In genomic region chr1:1577367-1578011, GRCh38 we compare ENCODE assay signal across 20 cellular contexts. TPM values are rescaled to one million over a fixed set of nuclear protein-coding genes. Genes with fewer than 3 reads are reported as not detected.
DNase-seq lines count a peak whose midpoint lies in the region; ATAC-seq, FAIRE-seq and TF ChIP-seq lines count a peak whose summit lies in the region.
"Had no signal": no experiment of that assay in that cellular context is flagged by ENCODE, and none has a peak within 500 bp of the region (broad histone marks: within the 10 kb centered on the region; RNA-seq: fewer than 3 reads in every experiment).

No MANE protein-coding gene starts in this region.

- TF ChIP-seq EP300 in K562 (IDR thresholded peaks at IDR 0.05; ENCODE audit: low read length) = no peak

- no peaks in the 10 kb centered on the region for H3K9me3 ChIP-seq in K562 (replicated peaks; ENCODE audit: control insufficient read depth, insufficient read depth, low read depth, low read length)
- no peaks in the 10 kb centered on the region for H3K9me3 ChIP-seq in neuronal stem cell (replicated peaks in 1 of 2; ENCODE audit: control insufficient read depth in 2 of 2, insufficient read depth in 1 of 2, low read depth in 1 of 2, low read length in 2 of 2)

- POLR2A ChIA-PET in K562 (lab: Yijun Ruan, JAX) = interaction anchor here (0.8 to 3.4 kb wide), 9 partner anchors 9 to 327 kb away, joined by 3 to 21 read pairs (median 5); partner anchors contain the start of gene MIB2

- no peak overlapping the region for H3K4ac ChIP-seq in neuronal stem cell (ENCODE audit: low read length)

- H3K36me3 ChIP-seq in K562 (ENCODE audit: control insufficient read depth, insufficient read depth, low read length) = peaks cover 7% of the 10 kb centered on the region; the same call in 2 of the 3 replicates
- H3K36me3 ChIP-seq in neuronal stem cell (replicated peaks in 1 of 2; ENCODE audit: control insufficient read depth in 2 of 2, insufficient read depth in 2 of 2, low read length in 2 of 2) = peaks cover 0 to 7% of the 10 kb centered on the region in 2 donors

- peak overlapping the region; percentile 56 for H2AK5ac ChIP-seq in neuronal stem cell (ENCODE audit: low read depth, low read length)

- H2BK15ac ChIP-seq in neuronal stem cell (ENCODE audit: low read length) = no peak overlapping the region

- BruUV-seq in K562 (replicated peaks; lab: Mats Ljungman, UMichigan) = no TSS peak

- ATAC-seq in K562 = no peak
- no peak for ATAC-seq in GM19328 (IDR thresholded peaks at IDR 0.05; ENCODE audit: unreplicated experiment)
- ATAC-seq in GM19324 (IDR thresholded peaks at IDR 0.05; ENCODE audit: low FRiP score, unreplicated experiment) = no peak

- H3K79me1 ChIP-seq in neuronal stem cell (ENCODE audit: low read depth, low read length) = peaks cover 2% of the 10 kb centered on the region

- H3K14ac ChIP-seq in neuronal stem cell (ENCODE audit: low read length) = no peak overlapping the region

- intact Hi-C loops in K562 (cut with micrococcal nuclease) = no loop called here

- H3K23ac ChIP-seq in neuronal stem cell (ENCODE audit: low read depth, low read length, poor library complexity) = peak overlapping the region; percentile 44

- FAIRE-seq in K562 (lab: Jason Lieb, UNC) = no peak
- FAIRE-seq: G401.6 had no signal

- no peak overlapping the region for H4K91ac ChIP-seq in neuronal stem cell (ENCODE audit: low read depth, low read length, poor library complexity)

- TF ChIP-seq CTCF in K562 (IDR thresholded peaks at IDR 0.05 in 2 of 3, conservative IDR thresholded peaks at IDR 0.05 in 1 of 3; ENCODE audit: insufficient read depth in 2 of 3, low read depth in 1 of 3, low read length in 3 of 3) = no peak

- H3K4me1 ChIP-seq in K562 (replicated peaks in 1 of 2; ENCODE audit: control insufficient read depth in 2 of 2, insufficient read depth in 2 of 2, low read length in 2 of 2) (peaks cover 15 to 35% of the 10 kb centered on the region in 2 experiments; a peak in 4 of 5 replicates), neuronal stem cell (ENCODE audit: control insufficient read depth in 2 of 2, insufficient read depth in 1 of 2, low read depth in 1 of 2, low read length in 2 of 2) (peaks cover 3 to 5% of the 10 kb centered on the region in 2 donors)

- WGBS in K562 (ENCODE audit: insufficient coverage, low coverage, missing lambda C conversion rate) = 33% methylated on average over 10 of the region's 10 CpGs
- no CpG with 5 or more reads among the region's 10 CpGs for WGBS in neuronal stem cell (ENCODE audit: extremely low coverage in 2 of 2, insufficient read length in 2 of 2, insufficient replicate concordance in 1 of 2), 2 donors

- H3K18ac ChIP-seq in neuronal stem cell (ENCODE audit: low read length) = no peak overlapping the region

- no peak overlapping the region for H3K27ac ChIP-seq in K562 (ENCODE audit: extremely low read depth, low read depth, low read length)
- no peak overlapping the region for H3K27ac ChIP-seq in neuronal stem cell (replicated peaks; ENCODE audit: low read length)
- H3K27ac ChIP-seq: 22Rv1, KMS-11 had no signal

- no peak overlapping the region for H4K8ac ChIP-seq in neuronal stem cell (ENCODE audit: low read depth, low read length)

- no peak overlapping the region for H2BK120ac ChIP-seq in neuronal stem cell (ENCODE audit: low read depth, low read length)

- H3K9ac ChIP-seq in K562 (ENCODE audit: insufficient read depth in 1 of 2, low read depth in 2 of 2, low read length in 2 of 2) = peak overlapping the region in 1 of 2 experiments; percentile 59; a peak in 1 of 4 replicates
- peak overlapping the region; percentile 21 for H3K9ac ChIP-seq in neuronal stem cell (ENCODE audit: low read depth, low read length, poor library complexity)
- H3K9ac ChIP-seq: KMS-11 had no signal

- H3K4me2 ChIP-seq in K562 (ENCODE audit: insufficient read depth, low read length) = no peak overlapping the region; the same call in 1 of the 2 replicates
- no peak overlapping the region for H3K4me2 ChIP-seq in neuronal stem cell (ENCODE audit: insufficient read depth, low read length, poor library complexity, severe bottlenecking)
- H3K4me2 ChIP-seq: KMS-11 had no signal

- in situ Hi-C loops in K562 (cut with MboI) = no loop called here

- H4K20me1 ChIP-seq in K562 (replicated peaks; ENCODE audit: control insufficient read depth, insufficient read depth, low read length) = no peaks in the 10 kb centered on the region

- H3K9me1 ChIP-seq in K562 (ENCODE audit: control insufficient read depth, insufficient read depth, low read length) = no peaks in the 10 kb centered on the region

- peak; percentile 53 for DNase-seq in DMS 273 (lab: John Stamatoyannopoulos, UW; ENCODE audit: unreplicated experiment)
- no peak for DNase-seq in DMS 273 treated with DMSO at 0.1 percent for 48 hours (lab: John Stamatoyannopoulos, UW)
- DNase-seq in NCI-H2171 treated with DMSO at 0.1 percent for 48 hours (lab: John Stamatoyannopoulos, UW) = peak; percentile 23
- DNase-seq in K562 (ENCODE audit: extremely low read depth in 1 of 4, low spot score in 3 of 4) = no peak
- no peak for DNase-seq in neuronal stem cell (ENCODE audit: low spot score)
- no peak for DNase-seq in NCI-H226
- DNase-seq: Calu3; CD4-positive, CD25-positive, alpha-beta regulatory T cell; DND-41; GOT3; NCI-H1048; NCI-H1436 treated with DMSO at 0.1 percent for 48 hours; NCI-H2029 treated with DMSO at 0.1 percent for 48 hours; NCI-H774 had no signal

- H2AFZ ChIP-seq in K562 (ENCODE audit: low read depth, low read length) = peak overlapping the region; percentile 49
- peak overlapping the region; percentile 17 for H2AFZ ChIP-seq in neuronal stem cell (ENCODE audit: low read length)

- no peak for TF ChIP-seq POLR2A in K562 (conservative IDR thresholded peaks at IDR 0.05)

- H2BK5ac ChIP-seq in neuronal stem cell (ENCODE audit: low read length) = no peak overlapping the region

- CTCF ChIA-PET in K562 (lab: Yijun Ruan, JAX; ENCODE audit: low intra/inter-chr PET ratio) = no interaction called here

- no peak overlapping the region for H3K4me3 ChIP-seq in K562
- H3K4me3 ChIP-seq in neuronal stem cell (ENCODE audit: low read length in 2 of 2) = peak overlapping the region in 1 of 2 donors; percentile 1

- peaks cover 0 to 18% of the 10 kb centered on the region in 2 experiments; a peak in 3 of 5 replicates for H3K27me3 ChIP-seq in K562 (ENCODE audit: control insufficient read depth in 2 of 2, insufficient read depth in 2 of 2, low read length in 2 of 2)
- peaks cover 0 to 25% (median 6%) of the 10 kb centered on the region in 3 experiments for H3K27me3 ChIP-seq in neuronal stem cell (ENCODE audit: control insufficient read depth in 3 of 3, insufficient read depth in 3 of 3, low read depth in 1 of 3, low read length in 3 of 3)

- TF ChIP-seq RAD21 in K562 (CRISPR knock-in tag; conservative IDR thresholded peaks at IDR 0.05 in 1 of 2, IDR thresholded peaks at IDR 0.05 in 1 of 2) = no peak

- H3K79me2 ChIP-seq in K562 (ENCODE audit: control insufficient read depth, insufficient read depth, low read length) = peaks cover 29% of the 10 kb centered on the region

- H2BK12ac ChIP-seq in neuronal stem cell (ENCODE audit: low read length) = peak overlapping the region; percentile 10

RNA-seq across cellular contexts. Expression of gene SSU72, which starts 2.8 kb away (rescaled TPM):
- total RNA-seq in K562 (2011; cell fraction: chromatin; rRNA removed; ENCODE audit: low replicate concordance) = 158 and 318 TPM in 2 replicates
- total RNA-seq in K562 (2011; cell fraction: nucleolus; rRNA removed) = 177 TPM in 2 replicates
- total RNA-seq in K562 (2011; cell fraction: nucleoplasm; rRNA removed) = 165 and 176 TPM in 2 replicates
- 157 and 175 TPM in 2 replicates for total RNA-seq in K562 (2014; rRNA removed)
- 75.3 and 77.6 TPM in 2 replicates for total RNA-seq in K562 (2014; rRNA removed; fragmentation: Illumina TruSeq; extraction: Trizol)
- total RNA-seq in K562 (2015; rRNA removed; fragmentation: Illumina TruSeq; extraction: Trizol) = 79.3 and 80.4 TPM in 2 replicates
- 185 and 187 TPM in 2 replicates for total RNA-seq in K562 (2021)
- polyA plus RNA-seq in K562 (2011; rRNA removed) = 77.5 and 94.6 TPM in 2 replicates
- 108 and 136 TPM in 2 replicates for polyA plus RNA-seq in K562 (2011; cell fraction: cytosol; rRNA removed)
- polyA plus RNA-seq in K562 (2011; cell fraction: nucleus; rRNA removed) = 118 and 152 TPM in 2 replicates
- polyA plus RNA-seq in K562 (2012) = 185 and 187 TPM in 2 replicates
- polyA plus RNA-seq in K562 (2014; fragmentation: Illumina TruSeq; extraction: Trizol) = 184 and 187 TPM in 2 replicates
- polyA plus RNA-seq in K562 (2014; fragmentation: Nextera tagmentation; extraction: Ambion mirVana) = 10 to 100 TPM; 70.8 to 90.8 TPM
- polyA plus RNA-seq in K562 (2014; rRNA removed) = 201 and 217 TPM in 2 replicates
- 79.6 and 115 TPM in 2 replicates for polyA minus RNA-seq in K562 (2011; rRNA and poly(A)+ RNA removed)
- polyA minus RNA-seq in K562 (2011; cell fraction: cytosol; rRNA and poly(A)+ RNA removed) = 73.7 and 101 TPM in 2 replicates
- polyA minus RNA-seq in K562 (2011; cell fraction: nucleus; rRNA and poly(A)+ RNA removed) = 42.8 and 44.6 TPM in 2 replicates
- 147 TPM for polyA plus RNA-seq in neuronal stem cell (2013, experiment 1 of 2)
- 144 TPM for polyA plus RNA-seq in neuronal stem cell (2013, experiment 2 of 2)

RNA-seq across cellular contexts. Expression of gene FNDC10, which starts 22.4 kb away (rescaled TPM):
- total RNA-seq in K562 (2011; cell fraction: chromatin; rRNA removed; ENCODE audit: low replicate concordance) = 0.83 and 3.0 TPM in 2 replicates
- total RNA-seq in K562 (2011; cell fraction: nucleolus; rRNA removed) = 3.7 and 4.7 TPM in 2 replicates
- total RNA-seq in K562 (2011; cell fraction: nucleoplasm; rRNA removed) = 2.1 and 4.0 TPM in 2 replicates
- total RNA-seq in K562 (2014; rRNA removed) (2.2 and 3.1 TPM in 2 replicates), K562 (2014; rRNA removed; fragmentation: Illumina TruSeq; extraction: Trizol) (0.29 TPM in 1 of 2 replicates, not detected in the other), K562 (2015; rRNA removed; fragmentation: Illumina TruSeq; extraction: Trizol) (2.9 and 3.8 TPM in 2 replicates), K562 (2021) (6.3 and 7.7 TPM in 2 replicates)
- polyA plus RNA-seq in K562 (2011; rRNA removed) (1.4 and 2.3 TPM in 2 replicates), K562 (2014; fragmentation: Illumina TruSeq; extraction: Trizol) (1.6 and 4.4 TPM in 2 replicates), K562 (2014; fragmentation: Nextera tagmentation; extraction: Ambion mirVana) (under 1 TPM; 0.08 to 0.11 TPM), K562 (2014; rRNA removed) (3.2 and 5.5 TPM in 2 replicates)
- 4.3 and 18.6 TPM in 2 replicates for polyA plus RNA-seq in K562 (2011; cell fraction: cytosol; rRNA removed)
- 2.5 and 5.4 TPM in 2 replicates for polyA plus RNA-seq in K562 (2011; cell fraction: nucleus; rRNA removed)
- polyA plus RNA-seq in K562 (2012) = 6.7 and 7.8 TPM in 2 replicates
- 0.45 and 1.0 TPM in 2 replicates for polyA minus RNA-seq in K562 (2011; rRNA and poly(A)+ RNA removed)
- polyA minus RNA-seq in K562 (2011; cell fraction: cytosol; rRNA and poly(A)+ RNA removed) = 7.0 and 9.5 TPM in 2 replicates
- polyA minus RNA-seq in K562 (2011; cell fraction: nucleus; rRNA and poly(A)+ RNA removed) = 2.7 and 3.0 TPM in 2 replicates
- polyA plus RNA-seq in neuronal stem cell (2013, experiment 1 of 2) = 12.4 TPM
- polyA plus RNA-seq in neuronal stem cell (2013, experiment 2 of 2) = 11.8 TPM

RNA-seq across cellular contexts. Expression of gene TMEM240, which starts 37.1 kb away (rescaled TPM):
- 1.2 and 8.3 TPM in 2 replicates for total RNA-seq in K562 (2011; cell fraction: chromatin; rRNA removed; ENCODE audit: low replicate concordance)
- total RNA-seq in K562 (2011; cell fraction: nucleolus; rRNA removed) = 5.3 and 6.0 TPM in 2 replicates
- 2.6 and 6.0 TPM in 2 replicates for total RNA-seq in K562 (2011; cell fraction: nucleoplasm; rRNA removed)
- 0.78 TPM in 1 of 2 replicates, not detected in the other for total RNA-seq in K562 (2014; rRNA removed)
- not detected in 2 replicates for total RNA-seq in K562 (2014; rRNA removed; fragmentation: Illumina TruSeq; extraction: Trizol)
- total RNA-seq in K562 (2015; rRNA removed; fragmentation: Illumina TruSeq; extraction: Trizol) = 0.38 and 0.43 TPM in 2 replicates
- total RNA-seq in K562 (2021) = 1.3 and 2.0 TPM in 2 replicates
- polyA plus RNA-seq in K562 (2011; rRNA removed) = 0.24 TPM in 2 replicates
- 0.46 TPM in 1 of 2 replicates, not detected in the other for polyA plus RNA-seq in K562 (2011; cell fraction: cytosol; rRNA removed)
- 3.5 and 8.1 TPM in 2 replicates for polyA plus RNA-seq in K562 (2011; cell fraction: nucleus; rRNA removed)
- 1.1 and 3.2 TPM in 2 replicates for polyA plus RNA-seq in K562 (2012)
- polyA plus RNA-seq in K562 (2014; fragmentation: Illumina TruSeq; extraction: Trizol) = not detected in 2 replicates
- not detected for polyA plus RNA-seq in K562 (2014; fragmentation: Nextera tagmentation; extraction: Ambion mirVana)
- polyA plus RNA-seq in K562 (2014; rRNA removed) = 0.28 and 0.94 TPM in 2 replicates
- not detected in 2 replicates for polyA minus RNA-seq in K562 (2011; rRNA and poly(A)+ RNA removed)
- polyA minus RNA-seq in K562 (2011; cell fraction: cytosol; rRNA and poly(A)+ RNA removed) = not detected in 2 replicates
- polyA minus RNA-seq in K562 (2011; cell fraction: nucleus; rRNA and poly(A)+ RNA removed) = 0.56 and 0.67 TPM in 2 replicates
- 8.8 TPM for polyA plus RNA-seq in neuronal stem cell (2013, experiment 1 of 2)
- 8.6 TPM for polyA plus RNA-seq in neuronal stem cell (2013, experiment 2 of 2)
- total RNA-seq: CD4-positive, CD25-positive, alpha-beta regulatory T cell had no signal
- polyA plus RNA-seq: CD4-positive, CD25-positive, alpha-beta regulatory T cell had no signal

RNA-seq across cellular contexts. Expression of gene MIB2, which starts 37.8 kb away (rescaled TPM):
- total RNA-seq in K562 (2011; cell fraction: chromatin; rRNA removed; ENCODE audit: low replicate concordance) = 59.7 and 195 TPM in 2 replicates
- total RNA-seq in K562 (2011; cell fraction: nucleolus; rRNA removed) = 141 and 146 TPM in 2 replicates
- total RNA-seq in K562 (2011; cell fraction: nucleoplasm; rRNA removed) = 57.8 and 65.2 TPM in 2 replicates
- total RNA-seq in K562 (2014; rRNA removed) (13.1 and 18.6 TPM in 2 replicates), K562 (2014; rRNA removed; fragmentation: Illumina TruSeq; extraction: Trizol) (0.48 and 0.62 TPM in 2 replicates), K562 (2015; rRNA removed; fragmentation: Illumina TruSeq; extraction: Trizol) (3.1 and 4.9 TPM in 2 replicates), K562 (2021) (17.0 and 17.2 TPM in 2 replicates)
- polyA plus RNA-seq in K562 (2011; rRNA removed) (6.6 and 10.1 TPM in 2 replicates), K562 (2014; fragmentation: Illumina TruSeq; extraction: Trizol) (0.80 and 1.4 TPM in 2 replicates), K562 (2014; fragmentation: Nextera tagmentation; extraction: Ambion mirVana) (under 1 TPM in 1 of 2 experiments, not detected in 1; 0.04 TPM), K562 (2014; rRNA removed) (12.0 and 16.8 TPM in 2 replicates)
- polyA plus RNA-seq in K562 (2011; cell fraction: cytosol; rRNA removed) = 9.9 and 25.0 TPM in 2 replicates
- polyA plus RNA-seq in K562 (2011; cell fraction: nucleus; rRNA removed) = 105 and 181 TPM in 2 replicates
- 16.8 and 55.2 TPM in 2 replicates for polyA plus RNA-seq in K562 (2012)
- 4.4 and 5.2 TPM in 2 replicates for polyA minus RNA-seq in K562 (2011; rRNA and poly(A)+ RNA removed)
- 7.8 and 14.8 TPM in 2 replicates for polyA minus RNA-seq in K562 (2011; cell fraction: cytosol; rRNA and poly(A)+ RNA removed)
- 40.3 and 45.4 TPM in 2 replicates for polyA minus RNA-seq in K562 (2011; cell fraction: nucleus; rRNA and poly(A)+ RNA removed)
- polyA plus RNA-seq in neuronal stem cell (2013, experiment 1 of 2) = 60.6 TPM
- 58.5 TPM for polyA plus RNA-seq in neuronal stem cell (2013, experiment 2 of 2)

RNA-seq across cellular contexts. Expression of gene MMP23B, which starts 54.5 kb away (rescaled TPM):
- total RNA-seq in K562 (2011; cell fraction: chromatin; rRNA removed; ENCODE audit: low replicate concordance) = 1.7 and 4.4 TPM in 2 replicates
- total RNA-seq in K562 (2011; cell fraction: nucleolus; rRNA removed) = 4.9 and 5.5 TPM in 2 replicates
- 1.3 and 2.1 TPM in 2 replicates for total RNA-seq in K562 (2011; cell fraction: nucleoplasm; rRNA removed)
- 0.65 and 1.2 TPM in 2 replicates for total RNA-seq in K562 (2014; rRNA removed)
- total RNA-seq in K562 (2014; rRNA removed; fragmentation: Illumina TruSeq; extraction: Trizol) = not detected in 2 replicates
- total RNA-seq in K562 (2015; rRNA removed; fragmentation: Illumina TruSeq; extraction: Trizol) = not detected in 2 replicates
- total RNA-seq in K562 (2021) = 0.38 and 1.3 TPM in 2 replicates
- polyA plus RNA-seq in K562 (2011; rRNA removed) = 0.30 and 0.45 TPM in 2 replicates
- polyA plus RNA-seq in K562 (2011; cell fraction: cytosol; rRNA removed) = 0.27 and 1.3 TPM in 2 replicates
- 2.7 and 9.6 TPM in 2 replicates for polyA plus RNA-seq in K562 (2011; cell fraction: nucleus; rRNA removed)
- 0.83 and 2.5 TPM in 2 replicates for polyA plus RNA-seq in K562 (2012)
- polyA plus RNA-seq in K562 (2014; fragmentation: Illumina TruSeq; extraction: Trizol) = not detected in 2 replicates
- polyA plus RNA-seq in K562 (2014; fragmentation: Nextera tagmentation; extraction: Ambion mirVana) = not detected
- polyA plus RNA-seq in K562 (2014; rRNA removed) = 0.28 and 0.80 TPM in 2 replicates
- polyA minus RNA-seq in K562 (2011; rRNA and poly(A)+ RNA removed) = not detected in 2 replicates
- not detected in 2 replicates for polyA minus RNA-seq in K562 (2011; cell fraction: cytosol; rRNA and poly(A)+ RNA removed)
- polyA minus RNA-seq in K562 (2011; cell fraction: nucleus; rRNA and poly(A)+ RNA removed) = 0.44 and 2.0 TPM in 2 replicates
- 11.0 TPM for polyA plus RNA-seq in neuronal stem cell (2013, experiment 1 of 2)
- polyA plus RNA-seq in neuronal stem cell (2013, experiment 2 of 2) = 10.6 TPM
- total RNA-seq: M059J had no signal

Comparison
In these comparisons a context has a peak if more than half of its experiments do, and no peak if none do; other contexts are left out.
1. DNase-seq: peak in DMS 273 (single experiment) and NCI-H2171 treated with DMSO at 0.1 percent for 48 hours (single experiment); none in DMS 273 treated with DMSO at 0.1 percent for 48 hours (single experiment), K562 (0 of 4), neuronal stem cell (single experiment) and NCI-H226 (single experiment).